ENCODE assay signal across 8 cellular contexts in the genomic region with DNA sequence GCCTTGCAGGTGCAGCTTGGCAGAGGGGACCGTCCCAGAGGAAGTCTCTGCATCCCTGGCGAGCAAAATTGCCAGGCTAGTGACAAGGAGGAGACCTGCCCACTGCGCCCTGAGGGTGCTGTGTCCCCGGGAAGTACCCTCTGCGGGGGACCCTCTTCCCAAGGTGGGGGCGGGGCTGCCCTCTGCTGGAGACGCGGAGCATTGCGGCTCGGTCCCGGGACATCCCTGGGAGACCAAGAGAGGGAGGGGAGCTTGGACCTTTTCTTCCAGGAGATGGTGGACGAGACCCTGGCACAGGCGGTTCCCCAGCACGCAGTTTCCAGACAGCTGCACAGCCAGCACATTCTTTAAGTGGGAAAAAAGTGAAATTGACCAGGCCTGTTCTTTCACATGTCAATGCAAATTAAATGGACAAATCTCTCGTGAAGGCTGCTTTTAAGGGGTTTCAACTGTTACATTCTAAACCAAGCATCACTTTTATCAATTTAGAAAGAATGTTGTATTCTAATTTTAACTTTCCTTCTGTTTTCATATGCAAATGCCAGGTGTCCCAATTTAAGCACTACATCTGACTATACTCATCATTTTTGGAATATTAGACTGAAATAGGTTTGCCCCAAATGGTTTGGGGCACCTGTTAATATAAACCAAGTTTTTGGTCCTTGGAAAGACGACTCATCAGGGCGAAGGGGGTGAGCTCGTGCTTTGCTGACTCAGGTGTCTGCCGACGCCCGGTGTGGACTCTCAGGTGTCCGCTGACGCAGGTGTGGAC.
DNase-seq lines count a peak whose midpoint lies in the region; ATAC-seq and TF ChIP-seq lines count a peak whose summit lies in the region.

No MANE protein-coding gene starts in this region.

- POLR2A ChIA-PET in RWPE1 (lab: Yijun Ruan, JAX; ENCODE audit: low non-redundant PET) = no interaction called here

- H3K9me3 Mint-ChIP-seq in immature natural killer cell = no peaks in the 10 kb centered on the region

- no peaks in the 10 kb centered on the region for H3K4me1 Mint-ChIP-seq in immature natural killer cell

- peaks cover 2 to 7% (median 3%) of the 10 kb centered on the region in 3 donors for H3K27me3 Mint-ChIP-seq in immature natural killer cell (ENCODE audit: low read depth in 3 of 3)

- TF ChIP-seq CTCF in RWPE1 (conservative IDR thresholded peaks at IDR 0.05; ENCODE audit: low read depth) = peak; percentile 85

- H3K36me3 Mint-ChIP-seq in immature natural killer cell = no peaks in the 10 kb centered on the region

- CTCF ChIA-PET in RWPE1 (lab: Yijun Ruan, JAX) = interaction anchor here (0.5 to 1.2 kb wide), 12 partner anchors 9 to 1554 kb away, joined by 3 to 8 read pairs (median 4); no protein-coding TSS in a partner anchor

- H3K4me3 Mint-ChIP-seq in immature natural killer cell = no peak overlapping the region

- peak; percentile 25 to 50 for DNase-seq in SHP77 (lab: John Stamatoyannopoulos, UW)
- DNase-seq in SHP77 treated with DMSO at 0.1 percent for 48 hours (lab: John Stamatoyannopoulos, UW) = no peak
- DNase-seq in RWPE1 (ENCODE audit: low spot score) = peak; percentile 41
- DNase-seq in activated naive CD4-positive, alpha-beta T cell treated with anti-CD3 and anti-CD28 coated beads, Interleukin-2, amount 50 U/mL, for 16 hours = peak; percentile 58
- peak; percentile 8 to 12 (median 11) for DNase-seq in immature natural killer cell
- DNase-seq in stimulated activated CD4-positive, alpha-beta T cell treated with anti-CD3 and anti-CD28 coated beads, TNF-alpha, amount 100 ng/mL, for 24 hours (ENCODE audit: low read depth in 3 of 3) = peak; percentile 7 to 53 (median 11)
- no peak for DNase-seq in NCI-H2107 treated with DMSO at 0.1 percent for 48 hours (lab: John Stamatoyannopoulos, UW; ENCODE audit: unreplicated experiment)

- no peak overlapping the region for H3K27ac Mint-ChIP-seq in immature natural killer cell

- H3K27ac ChIP-seq in RWPE1 = no peak overlapping the region

- no peak for ATAC-seq in HG02588 (IDR thresholded peaks at IDR 0.05; ENCODE audit: unreplicated experiment)

Comparison
In these comparisons a context has a peak if more than half of its experiments do, and no peak if none do; other contexts are left out.
1. DNase-seq: peak in SHP77 (2 of 2), RWPE1 (single experiment), activated naive CD4-positive, alpha-beta T cell treated with anti-CD3 and anti-CD28 coated beads, Interleukin-2, amount 50 U/mL, for 16 hours (single experiment), immature natural killer cell (3 of 3) and stimulated activated CD4-positive, alpha-beta T cell treated with anti-CD3 and anti-CD28 coated beads, TNF-alpha, amount 100 ng/mL, for 24 hours (3 of 3); none in SHP77 treated with DMSO at 0.1 percent for 48 hours (single experiment) and NCI-H2107 treated with DMSO at 0.1 percent for 48 hours (single experiment).